Comparison of ENCODE assay signal across 14 cellular contexts in genomic region chr3:3281024-3281423, GRCh38.
DNase-seq lines count a peak whose midpoint lies in the region; ATAC-seq and TF ChIP-seq lines count a peak whose summit lies in the region.
"Had no signal": no experiment of that assay in that cellular context is flagged by ENCODE, and none has a peak within 500 bp of the region (broad histone marks: within the 10 kb centered on the region; RNA-seq: fewer than 3 reads in every experiment).

No MANE protein-coding gene starts in this region.

- H3K4me2 ChIP-seq in trophoblast cell (ENCODE audit: low read length), result no peak overlapping the region
- H3K4me2 ChIP-seq: SK-N-SH had no signal

- H3K4ac ChIP-seq in trophoblast cell (ENCODE audit: low read depth, low read length), result no peak overlapping the region

- H2AK5ac ChIP-seq in trophoblast cell (ENCODE audit: low read length), result no peak overlapping the region

- H3K4me1 ChIP-seq in trophoblast cell (ENCODE audit: control insufficient read depth in 1 of 2, insufficient read depth in 2 of 2, low read length in 2 of 2) (no peaks in the 10 kb centered on the region), uterus (no peaks in the 10 kb centered on the region)
- H3K4me1 ChIP-seq: heart left ventricle had no signal

- DNase-seq in trophoblast cell (no peak), DMS153 treated with DMSO at 0.1 percent for 48 hours (lab: John Stamatoyannopoulos, UW; ENCODE audit: unreplicated experiment) (no peak), left cardiac atrium (no peak), uterus (no peak)
- DNase-seq: activated CD4-positive, alpha-beta T cell treated with anti-CD3 and anti-CD28 coated beads, Interleukin-2, amount 10 ng/mL, durations not matched to agents 7 days and 5 days; activated T-cell treated with anti-CD3 and anti-CD28 coated beads, Interleukin-2, amount 50 U/mL, for 48 hours; heart left ventricle; NCI-H2081; NCI-H69; SK-N-SH had no signal

- H2BK5ac ChIP-seq in trophoblast cell (ENCODE audit: low read depth, low read length, poor library complexity), result no peak overlapping the region

- H3K27me3 ChIP-seq in trophoblast cell (ENCODE audit: insufficient read depth, low read length), result no peaks in the 10 kb centered on the region
- H3K27me3 ChIP-seq in uterus, result no peaks in the 10 kb centered on the region
- H3K27me3 ChIP-seq: heart left ventricle had no signal

- no CpG with 5 or more reads among the region's 2 CpGs for WGBS in trophoblast cell (ENCODE audit: extremely low coverage, insufficient coverage, insufficient read length)

- H2BK12ac ChIP-seq in trophoblast cell (ENCODE audit: low read length), result no peak overlapping the region

- no peak overlapping the region for H3K23ac ChIP-seq in trophoblast cell (ENCODE audit: low read length)

- no peak overlapping the region for H2AFZ ChIP-seq in trophoblast cell (ENCODE audit: insufficient read depth, low read length, poor library complexity)

- no peaks in the 10 kb centered on the region for H3K9me3 ChIP-seq in trophoblast cell (ENCODE audit: insufficient read depth, low read depth, low read length)
- H3K9me3 ChIP-seq in uterus, result no peaks in the 10 kb centered on the region
- H3K9me3 ChIP-seq: heart left ventricle, SK-N-SH had no signal

- no peaks in the 10 kb centered on the region for H3K79me1 ChIP-seq in trophoblast cell (ENCODE audit: low read length)

- no peak overlapping the region for H3K9ac ChIP-seq in trophoblast cell (ENCODE audit: low read length)
- H3K9ac ChIP-seq: SK-N-SH had no signal

- no peaks in the 10 kb centered on the region for H3K79me2 ChIP-seq in trophoblast cell (ENCODE audit: control insufficient read depth, insufficient read depth, low read length, poor library complexity)

- no peak for TF ChIP-seq CTCF in uterus (IDR thresholded peaks at IDR 0.05)

- H4K12ac ChIP-seq in trophoblast cell (ENCODE audit: low read depth, low read length), result no peak overlapping the region

- ATAC-seq in GM18505 (IDR thresholded peaks at IDR 0.05; ENCODE audit: unreplicated experiment), result peak; percentile 74
- ATAC-seq in GM19455 (IDR thresholded peaks at IDR 0.05; ENCODE audit: unreplicated experiment), result peak; percentile 67
- peak; percentile 51 for ATAC-seq in HG02798 (IDR thresholded peaks at IDR 0.05; ENCODE audit: poor library complexity, unreplicated experiment)
- peak; percentile 71 for ATAC-seq in HG03378 (IDR thresholded peaks at IDR 0.05; ENCODE audit: unreplicated experiment)
- ATAC-seq in left cardiac atrium, result no peak
- ATAC-seq: heart left ventricle had no signal

- no peak overlapping the region for H2BK120ac ChIP-seq in trophoblast cell (ENCODE audit: insufficient read depth, low read length, poor library complexity)

- H3K18ac ChIP-seq in trophoblast cell (ENCODE audit: low read length), result no peak overlapping the region

- no peak overlapping the region for H3K14ac ChIP-seq in trophoblast cell (ENCODE audit: low read length)

- H3K4me3 ChIP-seq in trophoblast cell (ENCODE audit: low read depth, low read length), result no peak overlapping the region
- no peak overlapping the region for H3K4me3 ChIP-seq in uterus
- H3K4me3 ChIP-seq: heart left ventricle had no signal

- no peak overlapping the region for H3K27ac ChIP-seq in trophoblast cell (ENCODE audit: low read depth, low read length)
- H3K27ac ChIP-seq in uterus, result no peak overlapping the region
- H3K27ac ChIP-seq: heart left ventricle had no signal

- H4K91ac ChIP-seq in trophoblast cell (ENCODE audit: low read depth, low read length), result no peak overlapping the region

- no peak for TF ChIP-seq POLR2A in GM18505 (IDR thresholded peaks at IDR 0.05; ENCODE audit: borderline replicate concordance, extremely low read depth, insufficient read depth, insufficient read length)
- TF ChIP-seq POLR2A in uterus (IDR thresholded peaks at IDR 0.05), result no peak

- H3K36me3 ChIP-seq in trophoblast cell (ENCODE audit: control insufficient read depth in 1 of 2, insufficient read depth in 2 of 2, low read length in 2 of 2) (no peaks in the 10 kb centered on the region), uterus (no peaks in the 10 kb centered on the region)
- H3K36me3 ChIP-seq: heart left ventricle had no signal

- no peak overlapping the region for H4K8ac ChIP-seq in trophoblast cell (ENCODE audit: low read depth, low read length)

- intact Hi-C loops in left cardiac atrium (cut with DNase I) (no loop called here), uterus (cut with DNase I; ENCODE audit: low total_unique reads) (no loop called here)

Comparison
In these comparisons a context has a peak if more than half of its experiments do, and no peak if none do; other contexts are left out.
1. ATAC-seq: peak in GM18505 (single experiment), GM19455 (single experiment), HG02798 (single experiment) and HG03378 (single experiment); none in left cardiac atrium (0 of 2).